Comparison of ENCODE assay signal across 23 cellular contexts in genomic region chr6:121403981-121404380, GRCh38.
"Had no signal": no experiment of that assay in that cellular context is flagged by ENCODE, and none has a peak within 500 bp of the region (broad histone marks: within the 10 kb centered on the region; RNA-seq: fewer than 3 reads in every experiment).

No MANE protein-coding gene starts in this region.

- DNase-seq: colonic mucosa; cortex of kidney; dermis blood vessel endothelial cell; dorsolateral prefrontal cortex; effector CD4-positive, alpha-beta T cell; effector CD8-positive, alpha-beta T cell; effector memory CD4-positive, alpha-beta T cell; effector memory CD8-positive, alpha-beta T cell; endodermal cell; erythroblast; esophagus squamous epithelium; foreskin fibroblast; foreskin keratinocyte; foreskin melanocyte; gastrocnemius medialis; glutamatergic neuron; head of caudate nucleus; heart left ventricle; heart right ventricle had no signal

- H3K27ac ChIP-seq: colonic mucosa, coronary artery, dorsolateral prefrontal cortex, epithelial cell of prostate, esophagus muscularis mucosa, esophagus squamous epithelium, foreskin keratinocyte, gastrocnemius medialis, gastroesophageal sphincter, heart left ventricle, heart right ventricle had no signal

- H3K4me3 ChIP-seq: colonic mucosa, coronary artery, dorsolateral prefrontal cortex, esophagus muscularis mucosa, esophagus squamous epithelium, gastrocnemius medialis, gastroesophageal sphincter, heart left ventricle, heart right ventricle had no signal

- H3K36me3 ChIP-seq: colonic mucosa, esophagus muscularis mucosa, esophagus squamous epithelium, gastrocnemius medialis, gastroesophageal sphincter, heart left ventricle, heart right ventricle had no signal

- H3K9me3 ChIP-seq: colonic mucosa, esophagus muscularis mucosa, esophagus squamous epithelium, gastrocnemius medialis, gastroesophageal sphincter, heart left ventricle, heart right ventricle had no signal

- H3K27me3 ChIP-seq: colonic mucosa, esophagus muscularis mucosa, foreskin keratinocyte, gastrocnemius medialis, gastroesophageal sphincter had no signal
